Comparison of ENCODE assay signal across 14 cellular contexts in the genomic region with DNA sequence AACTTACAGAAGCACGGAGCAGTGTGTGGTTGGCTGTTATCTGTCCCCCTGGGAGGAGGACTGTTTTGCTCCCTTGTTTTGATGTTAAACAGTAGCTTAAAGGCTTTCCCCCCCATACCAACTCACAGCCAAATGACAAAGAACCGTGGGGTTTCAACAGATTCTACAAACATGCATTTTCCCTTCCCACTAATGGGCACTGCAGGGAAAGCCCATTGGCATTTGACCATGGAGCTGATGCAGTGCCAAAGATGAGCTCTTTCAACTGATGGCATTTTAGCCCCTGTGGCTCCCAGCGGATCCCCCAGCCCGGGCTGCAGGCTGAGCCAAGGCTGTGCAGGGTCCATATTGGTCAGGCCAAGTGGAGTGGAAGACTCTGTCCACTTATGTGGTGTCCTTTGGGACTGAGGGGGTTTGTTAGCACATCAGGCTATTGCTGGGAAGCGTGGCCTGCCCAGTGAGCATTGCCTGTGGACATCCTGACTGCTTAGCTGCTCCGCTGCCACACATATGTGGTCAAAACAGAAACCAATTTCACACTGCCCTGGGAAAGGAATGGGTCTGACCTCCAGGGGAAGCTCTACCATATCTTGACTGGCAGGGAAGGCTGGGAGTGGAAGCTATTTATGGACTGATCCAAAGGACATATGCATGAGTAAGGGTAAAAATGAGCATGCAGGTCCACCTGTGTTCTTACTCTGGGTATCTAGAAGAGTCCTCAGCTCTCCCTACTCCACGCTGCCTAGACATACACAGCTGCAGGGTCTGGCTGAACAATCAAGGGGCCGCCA.
DNase-seq lines count a peak whose midpoint lies in the region; ATAC-seq and TF ChIP-seq lines count a peak whose summit lies in the region.
"Had no signal": no experiment of that assay in that cellular context is flagged by ENCODE, and none has a peak within 500 bp of the region (broad histone marks: within the 10 kb centered on the region; RNA-seq: fewer than 3 reads in every experiment).

No MANE protein-coding gene starts in this region.

- H3K27me3 ChIP-seq in BLaER1 (no peaks in the 10 kb centered on the region), ascending aorta (no peaks in the 10 kb centered on the region), left ventricle myocardium inferior (ENCODE audit: low read depth) (no peaks in the 10 kb centered on the region), spleen (replicated peaks in 1 of 7) (no peaks in the 10 kb centered on the region)
- no peaks in the 10 kb centered on the region for H3K27me3 ChIP-seq in effector memory CD4-positive, alpha-beta T cell (replicated peaks; ENCODE audit: control insufficient read depth, insufficient read depth, low read length, poor library complexity, severe bottlenecking)

- H3K36me3 ChIP-seq in BLaER1 (no peaks in the 10 kb centered on the region), ascending aorta (peaks cover 62 to 93% of the 10 kb centered on the region in 2 donors), left ventricle myocardium inferior (peaks cover 62% of the 10 kb centered on the region), spleen (peaks cover 0 to 70% (median 4%) of the 10 kb centered on the region in 6 donors)
- H3K36me3 ChIP-seq in effector memory CD4-positive, alpha-beta T cell (ENCODE audit: control insufficient read depth, insufficient read depth, low read length) = peaks cover 51% of the 10 kb centered on the region

- peaks cover 18% of the 10 kb centered on the region for H3K4me1 ChIP-seq in BLaER1
- peaks cover 0 to 29% of the 10 kb centered on the region in 2 donors for H3K4me1 ChIP-seq in ascending aorta
- peaks cover 34% of the 10 kb centered on the region for H3K4me1 ChIP-seq in left ventricle myocardium inferior
- H3K4me1 ChIP-seq in spleen = no peaks in the 10 kb centered on the region
- H3K4me1 ChIP-seq in effector memory CD4-positive, alpha-beta T cell (ENCODE audit: control insufficient read depth, insufficient read depth, low read length, poor library complexity, severe bottlenecking) = no peaks in the 10 kb centered on the region

- peak overlapping the region; percentile 45 for H3K4me2 ChIP-seq in BLaER1

- POLR2A ChIA-PET in T-cell (lab: Charles Lee) = interaction anchor here in 1 of 2 donors (0.6 kb wide), 1 partner anchor 71 kb away, joined by 3 read pairs; no protein-coding TSS in a partner anchor

- DNase-seq in ascending aorta (ENCODE audit: low spot score in 2 of 2) = no peak
- no peak for DNase-seq in left ventricle myocardium inferior
- DNase-seq in retina = peak; percentile 21
- no peak for DNase-seq in OCI-M1 (lab: John Stamatoyannopoulos, UW)
- DNase-seq in spleen = no peak
- DNase-seq in T-cell = no peak
- DNase-seq in effector memory CD4-positive, alpha-beta T cell = no peak
- DNase-seq: Kasumi-1, MM.1S, NCI-H1092 treated with DMSO at 0.1 percent for 48 hours, NCI-H1694, NCI-H510A treated with DMSO at 0.1 percent for 48 hours, NCI-H82 had no signal

- H3K9ac ChIP-seq in BLaER1 = no peak overlapping the region

- H3K36me3 Mint-ChIP-seq in T-cell = peaks cover 56% of the 10 kb centered on the region

- no peaks in the 10 kb centered on the region for H3K27me3 Mint-ChIP-seq in T-cell

- intact Hi-C loops in ascending aorta (cut with DNase I) = no loop called here
- intact Hi-C loops in left ventricle myocardium inferior (cut with micrococcal nuclease) = no loop called here
- intact Hi-C loops in spleen (cut with DNase I; ENCODE audit: low total_unique reads) = no loop called here

- H4K20me1 ChIP-seq in BLaER1 = no peaks in the 10 kb centered on the region

- no peaks in the 10 kb centered on the region for H3K9me3 Mint-ChIP-seq in T-cell

- H3K27ac Mint-ChIP-seq in T-cell = no peak overlapping the region

- TF ChIP-seq CTCF in ascending aorta (IDR thresholded peaks at IDR 0.05) (no peak), left ventricle myocardium inferior (IDR thresholded peaks at IDR 0.05; ENCODE audit: borderline replicate concordance) (no peak), spleen (IDR thresholded peaks at IDR 0.05 in 8 of 11, conservative IDR thresholded peaks at IDR 0.05 in 3 of 11) (no peak)

- H3K4me3 Mint-ChIP-seq in T-cell = no peak overlapping the region

- CTCF ChIA-PET in T-cell (lab: Charles Lee) = interaction anchor here (0.6 to 1.4 kb wide), 4 partner anchors 17 to 171 kb away, joined by 3 to 4 read pairs (median 3); no protein-coding TSS in a partner anchor

- H3K4me3 ChIP-seq in BLaER1 = no peak overlapping the region
- no peak overlapping the region for H3K4me3 ChIP-seq in ascending aorta
- no peak overlapping the region for H3K4me3 ChIP-seq in left ventricle myocardium inferior
- H3K4me3 ChIP-seq in spleen = no peak overlapping the region
- H3K4me3 ChIP-seq in effector memory CD4-positive, alpha-beta T cell (ENCODE audit: insufficient read depth, low read depth, low read length, poor library complexity, severe bottlenecking) = no peak overlapping the region

- no peak for TF ChIP-seq POLR2A in spleen (IDR thresholded peaks at IDR 0.05)

- H3K9me3 ChIP-seq in BLaER1 (no peaks in the 10 kb centered on the region), ascending aorta (no peaks in the 10 kb centered on the region), left ventricle myocardium inferior (replicated peaks) (no peaks in the 10 kb centered on the region), spleen (no peaks in the 10 kb centered on the region)
- H3K9me3 ChIP-seq in effector memory CD4-positive, alpha-beta T cell (ENCODE audit: control insufficient read depth, low read length) = no peaks in the 10 kb centered on the region

- no peaks in the 10 kb centered on the region for H3K4me1 Mint-ChIP-seq in T-cell

- H3K27ac ChIP-seq in BLaER1 (no peak overlapping the region), ascending aorta (peak overlapping the region; percentile 32 to 49), left ventricle myocardium inferior (replicated peaks) (peak overlapping the region; percentile 56), spleen (no peak overlapping the region)
- H3K27ac ChIP-seq in effector memory CD4-positive, alpha-beta T cell (ENCODE audit: insufficient read depth, low read length, poor library complexity, severe bottlenecking) = no peak overlapping the region

- WGBS in spleen, 5 donors = 75 to 94% (median 91%) methylated on average over 7 to 8 of the region's 8 CpGs

- no peak for ATAC-seq in T-cell (replicated peaks in 1 of 4)

Comparison
In these comparisons a context has a peak if more than half of its experiments do, and no peak if none do; other contexts are left out.
1. H3K27ac ChIP-seq: peak in ascending aorta (2 of 2) and left ventricle myocardium inferior (single experiment); none in BLaER1 (single experiment), spleen (0 of 8) and effector memory CD4-positive, alpha-beta T cell (single experiment).